ENCODE assay signal across 16 cellular contexts in genomic region chr11:16911658-16912057, GRCh38.
"Had no signal": no experiment of that assay in that cellular context is flagged by ENCODE, and none has a peak within 500 bp of the region (broad histone marks: within the 10 kb centered on the region; RNA-seq: fewer than 3 reads in every experiment).

No MANE protein-coding gene starts in this region.

- H3K36me3 ChIP-seq: gastrocnemius medialis, left ventricle myocardium inferior, spleen, tibial nerve, vagina, WERI-Rb-1 had no signal

- H3K9me3 ChIP-seq: gastrocnemius medialis, left ventricle myocardium inferior, spleen, tibial nerve, vagina had no signal

- H3K27me3 ChIP-seq: gastrocnemius medialis, spleen, tibial nerve, vagina had no signal

- H3K4me3 ChIP-seq: gastrocnemius medialis, left ventricle myocardium inferior, spleen, tibial nerve, vagina had no signal

- DNase-seq: activated CD4-positive, alpha-beta T cell treated with anti-CD3 and anti-CD28 coated beads for 1 hour; activated CD8-positive, alpha-beta memory T cell treated with anti-CD3 and anti-CD28 coated beads for 24 hours; activated naive CD4-positive, alpha-beta T cell treated with Interleukin-2 at 50 U/mL for 16 hours; effector CD4-positive, alpha-beta T cell; gastrocnemius medialis; kidney glomerular epithelial cell; left ventricle myocardium inferior; mammary epithelial cell; occipital lobe; retina; spleen; stimulated activated CD4-positive, alpha-beta T cell treated with anti-CD3 and anti-CD28 coated beads, Interleukin-4, amount 100 ng/mL, for 4 hours; stimulated activated naive CD4-positive, alpha-beta T cell; WERI-Rb-1 had no signal

- H3K27ac ChIP-seq: gastrocnemius medialis, left ventricle myocardium inferior, spleen, tibial nerve, vagina, WERI-Rb-1 had no signal

- H3K4me1 ChIP-seq: gastrocnemius medialis, vagina had no signal
